Comparison of ENCODE assay signal across 16 cellular contexts in the genomic region with DNA sequence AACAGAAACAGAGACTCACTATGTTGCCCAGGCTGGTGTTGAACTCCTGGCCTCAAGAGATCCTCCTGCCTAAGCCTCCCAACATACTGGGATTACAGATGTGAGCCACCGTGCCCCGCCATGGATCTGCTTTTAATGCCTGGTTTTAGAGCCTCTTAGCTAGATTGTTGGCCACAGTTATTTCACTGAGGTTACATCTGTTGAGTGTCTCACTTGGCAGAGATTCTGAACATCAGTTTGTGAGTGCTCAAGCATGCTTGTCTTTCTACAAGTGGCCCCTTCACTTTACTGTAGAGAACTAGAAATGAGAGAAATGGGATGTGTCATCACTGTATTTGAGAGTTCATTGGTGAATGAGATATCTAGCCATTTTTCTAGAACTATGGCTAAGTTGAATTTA.
DNase-seq lines count a peak whose midpoint lies in the region; ATAC-seq, FAIRE-seq and TF ChIP-seq lines count a peak whose summit lies in the region.
"Had no signal": no experiment of that assay in that cellular context is flagged by ENCODE, and none has a peak within 500 bp of the region (broad histone marks: within the 10 kb centered on the region; RNA-seq: fewer than 3 reads in every experiment).

No MANE protein-coding gene starts in this region.

- CTCF ChIA-PET in mammary epithelial cell (lab: Charles Lee; ENCODE audit: low non-redundant PET): no interaction called here

- in situ Hi-C loops in mammary epithelial cell (cut with MboI; ENCODE audit: low sequenced_read_pairs in 2 of 2): no loop called here

- H3K9ac ChIP-seq in mammary epithelial cell (ENCODE audit: insufficient read depth, low read length): no peak overlapping the region

- no peak overlapping the region for H3K4me3 ChIP-seq in mammary epithelial cell (replicated peaks in 1 of 3; ENCODE audit: insufficient read depth in 1 of 3, low read depth in 2 of 3, low read length in 3 of 3)
- H3K4me3 ChIP-seq in breast epithelium: no peak overlapping the region
- H3K4me3 ChIP-seq: stomach had no signal

- H3K9me3 ChIP-seq in mammary epithelial cell (replicated peaks; ENCODE audit: insufficient read depth, low read length): no peaks in the 10 kb centered on the region
- no peaks in the 10 kb centered on the region for H3K9me3 ChIP-seq in breast epithelium
- H3K9me3 ChIP-seq: stomach had no signal

- H3K36me3 ChIP-seq in mammary epithelial cell (ENCODE audit: insufficient read depth, low read length): no peaks in the 10 kb centered on the region
- no peaks in the 10 kb centered on the region for H3K36me3 ChIP-seq in breast epithelium
- H3K36me3 ChIP-seq: stomach had no signal

- H3K4me1 ChIP-seq in mammary epithelial cell (ENCODE audit: insufficient read depth, low read length) (peaks cover 59% of the 10 kb centered on the region), breast epithelium (no peaks in the 10 kb centered on the region)

- no TSS peak for BruUV-seq in mammary epithelial cell (replicated peaks; lab: Mats Ljungman, UMichigan)

- dilution Hi-C loops in mammary epithelial cell (cut with HindIII; ENCODE audit: low sequenced_read_pairs): loop anchor here (25.0 kb wide), 1 partner anchor 216 kb away; the partner anchor contains the start of gene APBB2

- 92% methylated on average over 2 of the region's 2 CpGs for WGBS in mammary epithelial cell (ENCODE audit: low coverage, missing lambda C conversion rate)

- no peak for TF ChIP-seq POLR2A in breast epithelium (IDR thresholded peaks at IDR 0.05)

- FAIRE-seq in HTR-8/SVneo (lab: Jason Lieb, UNC): no peak

- intact Hi-C loops in mammary epithelial cell (cut with micrococcal nuclease) (loop anchor here (2.0 kb wide), 1 partner anchor 13 kb away; no protein-coding TSS in a partner anchor), breast epithelium (cut with DNase I; ENCODE audit: low total_unique reads) (no loop called here)

- H3K27ac ChIP-seq in mammary epithelial cell (ENCODE audit: insufficient read depth, low read depth, low read length) (peak overlapping the region; percentile 6), breast epithelium (no peak overlapping the region)
- H3K27ac ChIP-seq: stomach had no signal

- H3K4me2 ChIP-seq in mammary epithelial cell (ENCODE audit: insufficient read depth, low read depth, low read length): no peak overlapping the region

- ATAC-seq in GM21576 (IDR thresholded peaks at IDR 0.05; ENCODE audit: unreplicated experiment): no peak
- ATAC-seq: foreskin keratinocyte, PC-3 had no signal

- H3K79me2 ChIP-seq in mammary epithelial cell (ENCODE audit: insufficient read depth, low read length): peaks cover 68% of the 10 kb centered on the region

- DNase-seq in mammary epithelial cell: no peak
- DNase-seq in breast epithelium (ENCODE audit: low spot score in 2 of 2): no peak
- peak; percentile 33 for DNase-seq in NCI-H510A (lab: John Stamatoyannopoulos, UW)
- peak; percentile 34 for DNase-seq in fibroblast of gingiva (ENCODE audit: low read depth)
- DNase-seq in SHP77 (lab: John Stamatoyannopoulos, UW): no peak
- DNase-seq in 8988T: no peak
- no peak for DNase-seq in HTR-8/SVneo (ENCODE audit: insufficient read length, low spot score)
- DNase-seq: activated CD4-positive, alpha-beta T cell treated with anti-CD3 and anti-CD28 coated beads for 1 hour; dermis blood vessel endothelial cell; foreskin keratinocyte; immature natural killer cell; NCI-H226; nucleus accumbens; PC-3; stomach had no signal

- TF ChIP-seq CTCF in mammary epithelial cell (conservative IDR thresholded peaks at IDR 0.05 in 1 of 2, IDR thresholded peaks at IDR 0.05 in 1 of 2; ENCODE audit: extremely low read depth in 1 of 2, insufficient read depth in 1 of 2, low read depth in 1 of 2, low read length in 2 of 2) (no peak), breast epithelium (IDR thresholded peaks at IDR 0.05) (no peak)

- H4K20me1 ChIP-seq in mammary epithelial cell (ENCODE audit: insufficient read depth, low read length): no peaks in the 10 kb centered on the region

- H3K27me3 ChIP-seq in mammary epithelial cell (ENCODE audit: insufficient read depth, low read length) (no peaks in the 10 kb centered on the region), breast epithelium (no peaks in the 10 kb centered on the region)
- H3K27me3 ChIP-seq: foreskin keratinocyte, stomach had no signal

- no peak overlapping the region for H2AFZ ChIP-seq in mammary epithelial cell (ENCODE audit: low read depth, low read length)

Comparison
In these comparisons a context has a peak if more than half of its experiments do, and no peak if none do; other contexts are left out.
1. DNase-seq: peak in NCI-H510A (single experiment) and fibroblast of gingiva (single experiment); none in mammary epithelial cell (single experiment), breast epithelium (0 of 2), SHP77 (0 of 2), 8988T (single experiment) and HTR-8/SVneo (single experiment).